In genomic region chr9:14308751-14309140, GRCh38 we compare ENCODE assay signal across 13 cellular contexts. TPM values are rescaled to one million over a fixed set of nuclear protein-coding genes. Genes with fewer than 3 reads are reported as not detected.
DNase-seq lines count a peak whose midpoint lies in the region; ATAC-seq and TF ChIP-seq lines count a peak whose summit lies in the region.
"Had no signal": no experiment of that assay in that cellular context is flagged by ENCODE, and none has a peak within 500 bp of the region (broad histone marks: within the 10 kb centered on the region; RNA-seq: fewer than 3 reads in every experiment).

No MANE protein-coding gene starts in this region.

- H3K36me3 ChIP-seq in OCI-LY7 (ENCODE audit: insufficient read depth, low read length) (peaks cover 34% of the 10 kb centered on the region), body of pancreas (replicated peaks in 1 of 2; ENCODE audit: insufficient read depth in 1 of 2, low read depth in 2 of 2) (no peaks in the 10 kb centered on the region), hepatocyte (replicated peaks; ENCODE audit: insufficient read depth, low read depth) (no peaks in the 10 kb centered on the region), skeletal muscle satellite cell (ENCODE audit: insufficient read depth, low read length) (peaks cover 5% of the 10 kb centered on the region)

- TF ChIP-seq POLR2A in body of pancreas (IDR thresholded peaks at IDR 0.05) = no peak

- no peaks in the 10 kb centered on the region for H3K9me3 ChIP-seq in OCI-LY7 (ENCODE audit: low read length)
- H3K9me3 ChIP-seq in body of pancreas = no peaks in the 10 kb centered on the region
- no peaks in the 10 kb centered on the region for H3K9me3 ChIP-seq in hepatocyte (ENCODE audit: low read depth)
- H3K9me3 ChIP-seq in skeletal muscle satellite cell (replicated peaks; ENCODE audit: low read length) = no peaks in the 10 kb centered on the region
- H3K9me3 ChIP-seq: gastroesophageal sphincter had no signal

- H3K4me3 ChIP-seq in OCI-LY7 (ENCODE audit: low read depth, low read length, poor library complexity, severe bottlenecking) = peak overlapping the region; percentile 93
- H3K4me3 ChIP-seq in body of pancreas = no peak overlapping the region
- H3K4me3 ChIP-seq in hepatocyte = no peak overlapping the region
- no peak overlapping the region for H3K4me3 ChIP-seq in skeletal muscle satellite cell (ENCODE audit: low read length)

- TF ChIP-seq CTCF in OCI-LY7 (conservative IDR thresholded peaks at IDR 0.05; ENCODE audit: low read length) (no peak), body of pancreas (IDR thresholded peaks at IDR 0.05) (no peak), hepatocyte (IDR thresholded peaks at IDR 0.05; ENCODE audit: poor library complexity) (no peak)

- peak overlapping the region; percentile 94; the same call in 1 of the 2 replicates for H3K4me2 ChIP-seq in OCI-LY7 (ENCODE audit: low read length)
- peak overlapping the region; percentile 92 for H3K4me2 ChIP-seq in hepatocyte
- H3K4me2 ChIP-seq in skeletal muscle satellite cell (ENCODE audit: low read length) = peak overlapping the region; percentile 88

- DNase-seq in OCI-LY7 (ENCODE audit: low spot score) = no peak
- DNase-seq in body of pancreas = no peak
- no peak for DNase-seq in hepatocyte (ENCODE audit: low spot score)
- no peak for DNase-seq in iPS-NIHi11 (ENCODE audit: low spot score)
- no peak for DNase-seq in activated T-cell treated with anti-CD3 and anti-CD28 coated beads, Interleukin-2, amount 50 U/mL, for 1 hour
- DNase-seq in NCI-H1048 (lab: John Stamatoyannopoulos, UW) = no peak
- no peak for DNase-seq in ecto neural progenitor cell (ENCODE audit: low spot score)
- DNase-seq: activated CD4-positive, alpha-beta T cell treated with anti-CD3 and anti-CD28 coated beads, Interleukin-2, amount 50 U/mL, for 48 hours; activated gamma-delta T cell; CD4-positive, CD25-positive, alpha-beta regulatory T cell had no signal

- CTCF ChIA-PET in OCI-LY7 (lab: Charles Lee; ENCODE audit: unreplicated experiment) = no interaction called here

- H3K27ac ChIP-seq in OCI-LY7 (ENCODE audit: low read depth, low read length, poor library complexity, severe bottlenecking) (no peak overlapping the region), body of pancreas (peak overlapping the region; percentile 73 to 100 (median 89)), hepatocyte (no peak overlapping the region)

- H4K20me1 ChIP-seq in OCI-LY7 (ENCODE audit: insufficient read depth, low read length) (0 out of 2 replicates have a peak, but pooled peaks cover 4% of the 10 kb centered on the region), hepatocyte (ENCODE audit: insufficient read depth, poor library complexity, severe bottlenecking) (peaks cover 22% of the 10 kb centered on the region)

- 10 to 15% methylated on average over 5 of the region's 5 CpGs for WGBS in body of pancreas, 2 donors
- 67% methylated on average over 5 of the region's 5 CpGs for WGBS in hepatocyte (ENCODE audit: low lambda C conversion rate, missing lambda C conversion rate)

- H3K79me2 ChIP-seq in OCI-LY7 (ENCODE audit: insufficient read depth, low read depth, low read length) (peaks cover 52% of the 10 kb centered on the region), hepatocyte (peaks cover 98% of the 10 kb centered on the region)

- intact Hi-C loops in OCI-LY7 (cut with micrococcal nuclease; ENCODE audit: unreplicated experiment) (no loop called here), body of pancreas (cut with DNase I) (no loop called here)

- H3K9me2 ChIP-seq in OCI-LY7 (ENCODE audit: insufficient read depth, low read length) (no peaks in the 10 kb centered on the region), hepatocyte (replicated peaks; ENCODE audit: insufficient read depth) (no peaks in the 10 kb centered on the region)

- BruUV-seq in OCI-LY7 (replicated peaks; lab: Mats Ljungman, UMichigan) = no TSS peak

- no peak overlapping the region; the same call in 1 of the 2 replicates for H2AFZ ChIP-seq in OCI-LY7 (ENCODE audit: low read length)
- H2AFZ ChIP-seq in hepatocyte = no peak overlapping the region

- POLR2A ChIA-PET in OCI-LY7 (lab: Charles Lee) = interaction anchor here (0.6 to 0.9 kb wide), 4 partner anchors 10 to 422 kb away, joined by 3 to 4 read pairs (median 3); no protein-coding TSS in a partner anchor

- ATAC-seq in body of pancreas = no peak
- ATAC-seq: gastroesophageal sphincter; stimulated activated memory B cell treated with anti-CD40 and anti-IgM and Interleukin-4, amounts not matched to agents 10 μg/mL and 1 μg/mL and 100 μg/mL, for 72 hours had no signal

- no peaks in the 10 kb centered on the region for H3K27me3 ChIP-seq in body of pancreas
- peaks cover 6% of the 10 kb centered on the region for H3K27me3 ChIP-seq in hepatocyte
- H3K27me3 ChIP-seq in skeletal muscle satellite cell (ENCODE audit: control insufficient read depth, insufficient read depth, low read length) = peaks cover 4% of the 10 kb centered on the region
- H3K27me3 ChIP-seq: gastroesophageal sphincter had no signal

- H3K9ac ChIP-seq in skeletal muscle satellite cell (ENCODE audit: low read depth, low read length) = peak overlapping the region; percentile 7

- peaks cover 38% of the 10 kb centered on the region for H3K4me1 ChIP-seq in OCI-LY7 (ENCODE audit: insufficient read depth, low read length, poor library complexity, severe bottlenecking)
- peaks cover 51% of the 10 kb centered on the region for H3K4me1 ChIP-seq in body of pancreas
- H3K4me1 ChIP-seq in hepatocyte (ENCODE audit: insufficient read depth) = peaks cover 10% of the 10 kb centered on the region
- peaks cover 46% of the 10 kb centered on the region for H3K4me1 ChIP-seq in skeletal muscle satellite cell (ENCODE audit: control insufficient read depth, insufficient read depth, low read length)

RNA-seq across cellular contexts. Expression of gene NFIB, which starts 5.2 kb away (rescaled TPM):
- 10.7 and 13.7 TPM in 2 replicates for total RNA-seq in OCI-LY7 (2014; rRNA removed; shearing (Covaris generic))
- total RNA-seq in OCI-LY7 (2022) = 24.5 and 25.1 TPM in 2 replicates
- total RNA-seq in body of pancreas = 10 to 100 TPM; 47.0 to 65.9 TPM
- total RNA-seq in hepatocyte = 22.8 and 27.3 TPM in 2 replicates
- 13.4 and 15.2 TPM in 2 replicates for polyA plus RNA-seq in hepatocyte
- total RNA-seq in skeletal muscle satellite cell (2012; rRNA removed) = 37.1 and 39.5 TPM in 2 replicates
- polyA plus RNA-seq: CD4-positive, CD25-positive, alpha-beta regulatory T cell had no signal

Comparison
In these comparisons a context has a peak if more than half of its experiments do, and no peak if none do; other contexts are left out.
1. H3K27ac ChIP-seq: peak in body of pancreas (4 of 4); none in OCI-LY7 (single experiment) and hepatocyte (single experiment).
2. Peak in every context shown above with its lines, with median percentiles within 50 percentile points of each other: H3K4me2 ChIP-seq.